ENCODE assay signal across 11 cellular contexts in genomic region chr20:63854766-63855362, GRCh38. TPM values are rescaled to one million over a fixed set of nuclear protein-coding genes. Genes with fewer than 3 reads are reported as not detected.
DNase-seq lines count a peak whose midpoint lies in the region; ATAC-seq and TF ChIP-seq lines count a peak whose summit lies in the region.
"Had no signal": no experiment of that assay in that cellular context is flagged by ENCODE, and none has a peak within 500 bp of the region (broad histone marks: within the 10 kb centered on the region; RNA-seq: fewer than 3 reads in every experiment).

No MANE protein-coding gene starts in this region.

- H3K9me3 Mint-ChIP-seq in activated CD8-positive, alpha-beta T cell treated with anti-CD3 and anti-CD28 coated beads, Interleukin-2, amount 10 ng/mL, durations not matched to agents 7 days and 5 days (ENCODE audit: insufficient read depth): no peaks in the 10 kb centered on the region
- no peaks in the 10 kb centered on the region for H3K9me3 Mint-ChIP-seq in activated T-cell treated with anti-CD3 and anti-CD28 coated beads, Interleukin-2, amount 50 U/mL, for 24 hours

- no peak for ATAC-seq in activated CD8-positive, alpha-beta T cell treated with anti-CD3 and anti-CD28 coated beads, Interleukin-2, amount 10 ng/mL, durations not matched to agents 7 days and 5 days
- ATAC-seq in GM19467 (IDR thresholded peaks at IDR 0.05; ENCODE audit: unreplicated experiment): no peak
- ATAC-seq: left lobe of liver had no signal

- H3K27ac Mint-ChIP-seq in activated CD8-positive, alpha-beta T cell treated with anti-CD3 and anti-CD28 coated beads, Interleukin-2, amount 10 ng/mL, durations not matched to agents 7 days and 5 days: no peak overlapping the region
- H3K27ac Mint-ChIP-seq in activated T-cell treated with anti-CD3 and anti-CD28 coated beads, Interleukin-2, amount 50 U/mL, for 24 hours: no peak overlapping the region

- no peak overlapping the region for H3K4me3 Mint-ChIP-seq in activated CD8-positive, alpha-beta T cell treated with anti-CD3 and anti-CD28 coated beads, Interleukin-2, amount 10 ng/mL, durations not matched to agents 7 days and 5 days
- no peak overlapping the region for H3K4me3 Mint-ChIP-seq in activated T-cell treated with anti-CD3 and anti-CD28 coated beads, Interleukin-2, amount 50 U/mL, for 24 hours

- peak overlapping the region; percentile 67 for H2BK5ac ChIP-seq in mesendoderm (ENCODE audit: low read length)

- H2BK120ac ChIP-seq in mesendoderm (ENCODE audit: low read depth, low read length): peak overlapping the region; percentile 15

- peaks cover 9% of the 10 kb centered on the region for H3K27me3 Mint-ChIP-seq in activated CD8-positive, alpha-beta T cell treated with anti-CD3 and anti-CD28 coated beads, Interleukin-2, amount 10 ng/mL, durations not matched to agents 7 days and 5 days (ENCODE audit: low read depth)
- H3K27me3 Mint-ChIP-seq in activated T-cell treated with anti-CD3 and anti-CD28 coated beads, Interleukin-2, amount 50 U/mL, for 24 hours: peaks cover 22% of the 10 kb centered on the region

- no peaks in the 10 kb centered on the region for H3K9me3 ChIP-seq in NT2/D1 (ENCODE audit: insufficient read depth, low read length)
- H3K9me3 ChIP-seq in tibial nerve: no peaks in the 10 kb centered on the region

- CTCF ChIA-PET in activated CD8-positive, alpha-beta T cell treated with anti-CD3 and anti-CD28 coated beads, Interleukin-2, amount 10 ng/mL, durations not matched to agents 7 days and 5 days (lab: Charles Lee): interaction anchor here (0.7 to 1.3 kb wide), 2 partner anchors 10 to 118 kb away, joined by 3 to 4 read pairs; partner anchors contain the start of genes LIME1 and TPD52L2

- DNase-seq in NT2/D1 (ENCODE audit: low read depth, low spot score) (no peak), epithelial cell of proximal tubule (ENCODE audit: low read depth) (no peak), mesendoderm (peak; percentile 44), tibial nerve (ENCODE audit: low spot score in 2 of 2) (no peak), COLO668 (lab: John Stamatoyannopoulos, UW; ENCODE audit: unreplicated experiment) (no peak)
- DNase-seq in activated CD8-positive, alpha-beta T cell treated with anti-CD3 and anti-CD28 coated beads, Interleukin-2, amount 10 ng/mL, durations not matched to agents 7 days and 5 days: no peak
- no peak for DNase-seq in activated T-cell treated with anti-CD3 and anti-CD28 coated beads, Interleukin-2, amount 50 U/mL, for 24 hours
- DNase-seq: NCI-H187 had no signal

- peak overlapping the region; percentile 66 for H3K4ac ChIP-seq in mesendoderm (ENCODE audit: low read depth, low read length)

- H3K4me3 ChIP-seq in NT2/D1 (ENCODE audit: insufficient read length, low read depth): peak overlapping the region; percentile 39
- peak overlapping the region; percentile 7 for H3K4me3 ChIP-seq in epithelial cell of proximal tubule (ENCODE audit: low read depth, low read length)
- no peak overlapping the region for H3K4me3 ChIP-seq in mesendoderm (ENCODE audit: low read length)
- H3K4me3 ChIP-seq in tibial nerve: peak overlapping the region in 2 of 4 donors; percentile 1 to 21

- H3K18ac ChIP-seq in mesendoderm (ENCODE audit: low read length): peak overlapping the region; percentile 71

- peaks cover 35% of the 10 kb centered on the region for H3K4me1 Mint-ChIP-seq in activated CD8-positive, alpha-beta T cell treated with anti-CD3 and anti-CD28 coated beads, Interleukin-2, amount 10 ng/mL, durations not matched to agents 7 days and 5 days (ENCODE audit: low read depth)
- H3K4me1 Mint-ChIP-seq in activated T-cell treated with anti-CD3 and anti-CD28 coated beads, Interleukin-2, amount 50 U/mL, for 24 hours (ENCODE audit: low read depth): peaks cover 37% of the 10 kb centered on the region

- H3K56ac ChIP-seq in mesendoderm (ENCODE audit: low read length): peak overlapping the region; percentile 89

- no CpG with 5 or more reads among the region's 26 CpGs for WGBS in mesendoderm (ENCODE audit: extremely low coverage, insufficient coverage, low lambda C conversion rate)
- 1 to 3% methylated on average over 16 to 22 of the region's 26 CpGs for WGBS in tibial nerve, 2 donors

- H3K27me3 ChIP-seq in NT2/D1 (ENCODE audit: insufficient read depth, insufficient read length) (no peaks in the 10 kb centered on the region), mesendoderm (ENCODE audit: insufficient read depth, low read length, poor library complexity) (no peaks in the 10 kb centered on the region), tibial nerve (peaks cover 0 to 31% of the 10 kb centered on the region in 2 donors)

- no peaks in the 10 kb centered on the region for H3K36me3 Mint-ChIP-seq in activated CD8-positive, alpha-beta T cell treated with anti-CD3 and anti-CD28 coated beads, Interleukin-2, amount 10 ng/mL, durations not matched to agents 7 days and 5 days (ENCODE audit: low read depth)
- no peaks in the 10 kb centered on the region for H3K36me3 Mint-ChIP-seq in activated T-cell treated with anti-CD3 and anti-CD28 coated beads, Interleukin-2, amount 50 U/mL, for 24 hours (ENCODE audit: low read depth)

- H3K4me2 ChIP-seq in mesendoderm (ENCODE audit: low read length): peak overlapping the region; percentile 26

- TF ChIP-seq EP300 in tibial nerve (IDR thresholded peaks at IDR 0.05): no peak

- H3K27ac ChIP-seq in mesendoderm (ENCODE audit: low read depth, low read length): no peak overlapping the region
- peak overlapping the region in 3 of 4 donors; percentile 70 to 89 (median 80) for H3K27ac ChIP-seq in tibial nerve

- peak overlapping the region; percentile 94 for H2AK5ac ChIP-seq in mesendoderm (ENCODE audit: low read length)

- H3K23ac ChIP-seq in mesendoderm (ENCODE audit: low read length): no peak overlapping the region

- TF ChIP-seq POLR2A in tibial nerve (IDR thresholded peaks at IDR 0.05): no peak

- no peak overlapping the region for H4K8ac ChIP-seq in mesendoderm (ENCODE audit: low read depth, low read length)

- TF ChIP-seq CTCF in epithelial cell of proximal tubule (conservative IDR thresholded peaks at IDR 0.05; ENCODE audit: low read depth, low read length) (no peak), tibial nerve (IDR thresholded peaks at IDR 0.05) (no peak)

- H3K36me3 ChIP-seq in NT2/D1 (ENCODE audit: insufficient read depth, insufficient read length, low read length) (peaks cover 4% of the 10 kb centered on the region), mesendoderm (ENCODE audit: control insufficient read depth, insufficient read depth, low read length) (no peaks in the 10 kb centered on the region), tibial nerve (no peaks in the 10 kb centered on the region)

- no peaks in the 10 kb centered on the region for H3K79me2 ChIP-seq in mesendoderm (ENCODE audit: control insufficient read depth, insufficient read depth, low read length)

- H4K5ac ChIP-seq in mesendoderm (ENCODE audit: low read length): no peak overlapping the region

- H3K79me1 ChIP-seq in mesendoderm (ENCODE audit: low read length): no peaks in the 10 kb centered on the region

- H3K4me1 ChIP-seq in NT2/D1 (ENCODE audit: insufficient read depth, insufficient read length) (peaks cover 50% of the 10 kb centered on the region), mesendoderm (ENCODE audit: control insufficient read depth, low read depth, low read length) (peaks cover 5% of the 10 kb centered on the region), tibial nerve (peaks cover 3 to 58% (median 37%) of the 10 kb centered on the region in 4 donors)

- peak overlapping the region; percentile 82 for H3K9ac ChIP-seq in NT2/D1 (ENCODE audit: insufficient read length, low read depth)
- peak overlapping the region; percentile 74 for H3K9ac ChIP-seq in mesendoderm (ENCODE audit: low read length)

- POLR2A ChIA-PET in activated CD8-positive, alpha-beta T cell treated with anti-CD3 and anti-CD28 coated beads, Interleukin-2, amount 10 ng/mL, durations not matched to agents 7 days and 5 days (lab: Charles Lee): interaction anchor here (1.2 kb wide), 2 partner anchors 9 to 14 kb away, joined by 3 to 6 read pairs; no protein-coding TSS in a partner anchor

- no peak overlapping the region for H2BK15ac ChIP-seq in mesendoderm (replicated peaks; ENCODE audit: low read depth)

RNA-seq across cellular contexts. Expression of gene ABHD16B, which starts 6.4 kb away (rescaled TPM):
- total RNA-seq in epithelial cell of proximal tubule (not detected in 2 replicates), tibial nerve (not detected)
- not detected for polyA plus RNA-seq in mesendoderm (2013, experiment 1 of 2)
- polyA plus RNA-seq in mesendoderm (2013, experiment 2 of 2): not detected
- total RNA-seq in activated CD8-positive, alpha-beta T cell treated with anti-CD3 and anti-CD28 coated beads, Interleukin-2, amount 10 ng/mL, durations not matched to agents 7 days and 5 days: not detected
- total RNA-seq: left lobe of liver; T-helper 1 cell treated with Interleukin-12 subunit alpha and Interleukin-12 subunit beta and Interleukin-4 antibody, amounts not matched to agents 30 ng/mL and 1 ng/mL, for 36 hours had no signal

RNA-seq across cellular contexts. Expression of gene TPD52L2, which starts 10.2 kb away (rescaled TPM):
- 112 and 128 TPM in 2 replicates for total RNA-seq in epithelial cell of proximal tubule
- polyA plus RNA-seq in mesendoderm (2013, experiment 1 of 2): 68.0 TPM
- polyA plus RNA-seq in mesendoderm (2013, experiment 2 of 2): 67.4 TPM
- total RNA-seq in tibial nerve: 100 to 1,000 TPM; 108 to 122 (median 115) TPM
- 10 to 100 TPM; 35.7 to 40.0 TPM for total RNA-seq in activated CD8-positive, alpha-beta T cell treated with anti-CD3 and anti-CD28 coated beads, Interleukin-2, amount 10 ng/mL, durations not matched to agents 7 days and 5 days

RNA-seq across cellular contexts. Expression of gene ZBTB46, which starts 23.8 kb away (rescaled TPM):
- total RNA-seq in epithelial cell of proximal tubule (0.58 and 0.72 TPM in 2 replicates), tibial nerve (10 to 100 TPM; 11.5 to 20.4 (median 12.6) TPM)
- 4.2 TPM for polyA plus RNA-seq in mesendoderm (2013, experiment 1 of 2)
- polyA plus RNA-seq in mesendoderm (2013, experiment 2 of 2): 4.3 TPM
- under 1 TPM in 1 of 2 experiments, not detected in 1; 0.10 TPM for total RNA-seq in activated CD8-positive, alpha-beta T cell treated with anti-CD3 and anti-CD28 coated beads, Interleukin-2, amount 10 ng/mL, durations not matched to agents 7 days and 5 days

RNA-seq across cellular contexts. Expression of gene DNAJC5, which starts 40.1 kb away (rescaled TPM):
- 46.1 and 46.4 TPM in 2 replicates for total RNA-seq in epithelial cell of proximal tubule
- 17.5 TPM for polyA plus RNA-seq in mesendoderm (2013, experiment 1 of 2)
- 17.4 TPM for polyA plus RNA-seq in mesendoderm (2013, experiment 2 of 2)
- total RNA-seq in tibial nerve: 10 to 100 TPM; 30.6 to 40.2 (median 32.1) TPM
- 10 to 100 TPM; 47.3 to 48.1 TPM for total RNA-seq in activated CD8-positive, alpha-beta T cell treated with anti-CD3 and anti-CD28 coated beads, Interleukin-2, amount 10 ng/mL, durations not matched to agents 7 days and 5 days
